In genomic region chr21:37269481-37269880, GRCh38 we compare ENCODE assay signal across 17 cellular contexts. TPM values are rescaled to one million over a fixed set of nuclear protein-coding genes. Genes with fewer than 3 reads are reported as not detected.
DNase-seq lines count a peak whose midpoint lies in the region; ATAC-seq and TF ChIP-seq lines count a peak whose summit lies in the region.
"Had no signal": no experiment of that assay in that cellular context is flagged by ENCODE, and none has a peak within 500 bp of the region (broad histone marks: within the 10 kb centered on the region; RNA-seq: fewer than 3 reads in every experiment).

No MANE protein-coding gene starts in this region.

- no peaks in the 10 kb centered on the region for H3K9me3 Mint-ChIP-seq in activated naive CD4-positive, alpha-beta T cell treated with anti-CD3 and anti-CD28 coated beads for 36 hours
- H3K9me3 Mint-ChIP-seq in T-cell (no peaks in the 10 kb centered on the region), endodermal cell (no peaks in the 10 kb centered on the region), CD14-positive monocyte (peaks cover 0 to 5% (median 0%) of the 10 kb centered on the region in 7 donors)
- H3K9me3 Mint-ChIP-seq in stimulated activated memory B cell treated with anti-CD40 and anti-IgM and Interleukin-4, amounts not matched to agents 10 μg/mL and 1 μg/mL and 100 μg/mL, for 72 hours: peaks cover 3% of the 10 kb centered on the region

- CTCF ChIA-PET in activated naive CD4-positive, alpha-beta T cell treated with anti-CD3 and anti-CD28 coated beads for 36 hours (lab: Charles Lee): no interaction called here
- CTCF ChIA-PET in T-cell (lab: Charles Lee): no interaction called here

- H3K36me3 ChIP-seq in endodermal cell (ENCODE audit: control insufficient read depth, insufficient read depth, low read length): no peaks in the 10 kb centered on the region
- H3K36me3 ChIP-seq: gastrocnemius medialis, left ventricle myocardium inferior, vagina had no signal

- peaks cover 6% of the 10 kb centered on the region for H3K36me3 Mint-ChIP-seq in activated naive CD4-positive, alpha-beta T cell treated with anti-CD3 and anti-CD28 coated beads for 36 hours (ENCODE audit: low read depth)
- H3K36me3 Mint-ChIP-seq in T-cell (peaks cover 3% of the 10 kb centered on the region), endodermal cell (ENCODE audit: low read depth) (no peaks in the 10 kb centered on the region), CD14-positive monocyte (peaks cover 3 to 7% of the 10 kb centered on the region in 2 donors)
- H3K36me3 Mint-ChIP-seq in stimulated activated memory B cell treated with anti-CD40 and anti-IgM and Interleukin-4, amounts not matched to agents 10 μg/mL and 1 μg/mL and 100 μg/mL, for 72 hours: peaks cover 10% of the 10 kb centered on the region

- H3K27ac Mint-ChIP-seq in activated naive CD4-positive, alpha-beta T cell treated with anti-CD3 and anti-CD28 coated beads for 36 hours: no peak overlapping the region
- H3K27ac Mint-ChIP-seq in T-cell: no peak overlapping the region
- no peak overlapping the region for H3K27ac Mint-ChIP-seq in endodermal cell
- H3K27ac Mint-ChIP-seq in stimulated activated memory B cell treated with anti-CD40 and anti-IgM and Interleukin-4, amounts not matched to agents 10 μg/mL and 1 μg/mL and 100 μg/mL, for 72 hours: peak overlapping the region; percentile 98
- peak overlapping the region in 3 of 7 donors; percentile 12 to 73 (median 61) for H3K27ac Mint-ChIP-seq in CD14-positive monocyte

- no peak overlapping the region for H3K27ac ChIP-seq in endodermal cell (ENCODE audit: low read depth, low read length)
- H3K27ac ChIP-seq: vagina had no signal

- H3K4me3 Mint-ChIP-seq in activated naive CD4-positive, alpha-beta T cell treated with anti-CD3 and anti-CD28 coated beads for 36 hours: peak overlapping the region; percentile 17
- peak overlapping the region; percentile 57 to 98 (median 91) for H3K4me3 Mint-ChIP-seq in T-cell
- peak overlapping the region; percentile 81 for H3K4me3 Mint-ChIP-seq in endodermal cell
- H3K4me3 Mint-ChIP-seq in stimulated activated memory B cell treated with anti-CD40 and anti-IgM and Interleukin-4, amounts not matched to agents 10 μg/mL and 1 μg/mL and 100 μg/mL, for 72 hours: peak overlapping the region; percentile 94
- no peak overlapping the region for H3K4me3 Mint-ChIP-seq in CD14-positive monocyte

- no peaks in the 10 kb centered on the region for H3K9me3 ChIP-seq in endodermal cell (ENCODE audit: control insufficient read depth, low read length)
- H3K9me3 ChIP-seq: gastrocnemius medialis, left ventricle myocardium inferior, vagina had no signal

- no peak for TF ChIP-seq CTCF in endodermal cell (conservative IDR thresholded peaks at IDR 0.05)
- TF ChIP-seq CTCF in CD14-positive monocyte (IDR thresholded peaks at IDR 0.05): no peak

- intact Hi-C loops in activated naive CD4-positive, alpha-beta T cell treated with anti-CD3 and anti-CD28 coated beads for 36 hours (cut with micrococcal nuclease): loop anchor here (5.0 kb wide), 4 partner anchors 233 to 882 kb away; partner anchors contain the start of genes CHAF1B and HLCS
- intact Hi-C loops in CD14-positive monocyte (cut with micrococcal nuclease): loop anchor here (5.0 to 10.0 kb wide), 4 partner anchors 55 to 1115 kb away; partner anchors contain the start of gene DOP1B (in 1 of the 2)

- 95 to 96% methylated on average over 11 of the region's 11 CpGs for WGBS in endodermal cell (ENCODE audit: insufficient coverage in 1 of 2, insufficient read length in 1 of 2), 2 experiments

- H3K4me1 Mint-ChIP-seq in activated naive CD4-positive, alpha-beta T cell treated with anti-CD3 and anti-CD28 coated beads for 36 hours (ENCODE audit: low read depth): peaks cover 26% of the 10 kb centered on the region
- H3K4me1 Mint-ChIP-seq in T-cell (peaks cover 23 to 33% (median 30%) of the 10 kb centered on the region in 3 donors), endodermal cell (peaks cover 7% of the 10 kb centered on the region), CD14-positive monocyte (peaks cover 21% of the 10 kb centered on the region)
- H3K4me1 Mint-ChIP-seq in stimulated activated memory B cell treated with anti-CD40 and anti-IgM and Interleukin-4, amounts not matched to agents 10 μg/mL and 1 μg/mL and 100 μg/mL, for 72 hours: peaks cover 26% of the 10 kb centered on the region

- no peak overlapping the region for H3K4me3 ChIP-seq in endodermal cell (ENCODE audit: low read length)
- H3K4me3 ChIP-seq: gastrocnemius medialis, left ventricle myocardium inferior, vagina had no signal

- POLR2A ChIA-PET in T-cell (lab: Charles Lee): no interaction called here

- no peaks in the 10 kb centered on the region for H3K27me3 ChIP-seq in endodermal cell (ENCODE audit: control insufficient read depth, insufficient read depth, low read length, poor library complexity, severe bottlenecking)
- H3K27me3 ChIP-seq: gastrocnemius medialis, vagina had no signal

- no peak overlapping the region for H3K9ac ChIP-seq in endodermal cell (ENCODE audit: extremely low read depth, low read length, poor library complexity, severe bottlenecking)

- no peak for DNase-seq in activated naive CD4-positive, alpha-beta T cell treated with anti-CD3 and anti-CD28 coated beads for 36 hours
- no peak for DNase-seq in activated naive CD4-positive, alpha-beta T cell (lab: John Stamatoyannopoulos, UW)
- DNase-seq in T-cell: no peak
- DNase-seq in endodermal cell: no peak
- DNase-seq in CD14-positive monocyte (ENCODE audit: low spot score): no peak
- DNase-seq in HK-2 (ENCODE audit: unreplicated experiment): no peak
- DNase-seq in mesenteric fat pad (ENCODE audit: low spot score): no peak
- DNase-seq: aorta; gastrocnemius medialis; H7; left ventricle myocardium inferior; NCI-H1417 treated with DMSO at 0.1 percent for 48 hours; NCI-H2227 treated with DMSO at 0.1 percent for 48 hours; stimulated activated CD4-positive, alpha-beta T cell treated with anti-CD3 and anti-CD28 coated beads, Interleukin-12 subunit alpha, Interleukin-12 subunit beta, amount 100 ng/mL, for 4 hours; SW 1271 had no signal

- H3K4me1 ChIP-seq in endodermal cell (ENCODE audit: control insufficient read depth, insufficient read depth, low read length): peaks cover 3% of the 10 kb centered on the region

- no peaks in the 10 kb centered on the region for H3K27me3 Mint-ChIP-seq in activated naive CD4-positive, alpha-beta T cell treated with anti-CD3 and anti-CD28 coated beads for 36 hours (ENCODE audit: low read depth)
- H3K27me3 Mint-ChIP-seq in T-cell (no peaks in the 10 kb centered on the region), endodermal cell (ENCODE audit: insufficient read depth) (no peaks in the 10 kb centered on the region), CD14-positive monocyte (ENCODE audit: low read depth in 3 of 3) (peaks cover 0 to 1% (median 1%) of the 10 kb centered on the region in 3 donors)
- H3K27me3 Mint-ChIP-seq in stimulated activated memory B cell treated with anti-CD40 and anti-IgM and Interleukin-4, amounts not matched to agents 10 μg/mL and 1 μg/mL and 100 μg/mL, for 72 hours: peaks cover 13% of the 10 kb centered on the region

- no peak for ATAC-seq in T-cell (replicated peaks in 1 of 4)
- ATAC-seq in stimulated activated memory B cell treated with anti-CD40 and anti-IgM and Interleukin-4, amounts not matched to agents 10 μg/mL and 1 μg/mL and 100 μg/mL, for 72 hours: no peak
- ATAC-seq: gastrocnemius medialis had no signal

RNA-seq across cellular contexts. Expression of gene VPS26C, which starts 2.3 kb away (rescaled TPM):
- total RNA-seq in activated naive CD4-positive, alpha-beta T cell treated with anti-CD3 and anti-CD28 coated beads for 36 hours: 10 to 100 TPM; 50.1 to 51.0 TPM
- total RNA-seq in T-cell (10 to 100 TPM; 47.8 to 62.7 (median 57.5) TPM), endodermal cell (10 to 100 TPM; 37.1 to 61.0 TPM), mesenteric fat pad (48.5 TPM)
- polyA plus RNA-seq in endodermal cell (2013, experiment 1 of 2): 36.9 TPM
- polyA plus RNA-seq in endodermal cell (2013, experiment 2 of 2): 35.9 TPM
- polyA plus RNA-seq in CD14-positive monocyte: 10 to 100 TPM; 69.3 to 75.4 TPM

Comparison
In these comparisons a context has a peak if more than half of its experiments do, and no peak if none do; other contexts are left out.
1. H3K4me3 Mint-ChIP-seq: peak in activated naive CD4-positive, alpha-beta T cell treated with anti-CD3 and anti-CD28 coated beads for 36 hours (single experiment), T-cell (3 of 3), endodermal cell (single experiment) and stimulated activated memory B cell treated with anti-CD40 and anti-IgM and Interleukin-4, amounts not matched to agents 10 μg/mL and 1 μg/mL and 100 μg/mL, for 72 hours (single experiment); none in CD14-positive monocyte (0 of 2).